Comparison of ENCODE assay signal across 7 cellular contexts in genomic region chr14:69766984-69767368, GRCh38. TPM values are rescaled to one million over a fixed set of nuclear protein-coding genes. Genes with fewer than 3 reads are reported as not detected.
DNase-seq lines count a peak whose midpoint lies in the region; ATAC-seq and TF ChIP-seq lines count a peak whose summit lies in the region.

Gene SRSF5, plus strand, starts transcription at chr14:69767142. Its CDS starts 1,015 bp downstream, at chr14:69768157.

- no peaks in the 10 kb centered on the region for H3K9me3 ChIP-seq in hepatocyte (ENCODE audit: low read depth)

- no peak for TF ChIP-seq CTCF in hepatocyte (IDR thresholded peaks at IDR 0.05; ENCODE audit: poor library complexity)

- H4K20me1 ChIP-seq in hepatocyte (ENCODE audit: insufficient read depth, poor library complexity, severe bottlenecking), result peaks cover 43% of the 10 kb centered on the region

- peaks cover 52% of the 10 kb centered on the region for H3K79me2 ChIP-seq in hepatocyte

- H3K36me3 ChIP-seq in hepatocyte (replicated peaks; ENCODE audit: insufficient read depth, low read depth), result peaks cover 24% of the 10 kb centered on the region

- H3K4me2 ChIP-seq in hepatocyte, result peak within 1 kb of the TSS; percentile 93

- H3K4me1 ChIP-seq in hepatocyte (ENCODE audit: insufficient read depth), result peaks cover 21% of the 10 kb centered on the region

- H3K4me3 ChIP-seq in hepatocyte, result peak within 1 kb of the TSS; percentile 78

- ATAC-seq in GM18508 (IDR thresholded peaks at IDR 0.05; ENCODE audit: insufficient read depth, unreplicated experiment) (peak; percentile 65), HG03025 (IDR thresholded peaks at IDR 0.05; ENCODE audit: low FRiP score, unreplicated experiment) (peak; percentile 89)

- no peaks in the 10 kb centered on the region for H3K9me2 ChIP-seq in hepatocyte (replicated peaks; ENCODE audit: insufficient read depth)

- H3K27me3 ChIP-seq in hepatocyte, result no peaks in the 10 kb centered on the region

- WGBS in hepatocyte (ENCODE audit: low lambda C conversion rate, missing lambda C conversion rate), result under 1% methylated on average over 31 of the region's 31 CpGs

- peak within 1 kb of the TSS; percentile 100 for H3K27ac ChIP-seq in hepatocyte

- DNase-seq in NCI-H2081 (lab: John Stamatoyannopoulos, UW), result peak; percentile 94 to 97
- peak; percentile 91 for DNase-seq in T1000 (lab: John Stamatoyannopoulos, UW)
- DNase-seq in astrocyte of the hippocampus (ENCODE audit: low read depth, low spot score), result peak; percentile 98
- peak; percentile 97 for DNase-seq in hepatocyte (ENCODE audit: low spot score)
- peak; percentile 88 for DNase-seq in renal cortical epithelial cell (ENCODE audit: low read depth)

- peak within 1 kb of the TSS; percentile 37 for H2AFZ ChIP-seq in hepatocyte

RNA-seq across cellular contexts. Expression of gene SRSF5, which starts in this region (rescaled TPM):
- 262 and 263 TPM in 2 replicates for total RNA-seq in hepatocyte
- 386 and 447 TPM in 2 replicates for polyA plus RNA-seq in hepatocyte
- total RNA-seq in renal cortical epithelial cell, result 124 and 291 TPM in 2 replicates

Comparison
In these comparisons a context has a peak if more than half of its experiments do, and no peak if none do; other contexts are left out.
1. Peak in every context shown above with its lines: DNase-seq, ATAC-seq, H3K4me3 ChIP-seq and H3K27ac ChIP-seq.